Comparison of ENCODE assay signal across 30 cellular contexts in the genomic region with DNA sequence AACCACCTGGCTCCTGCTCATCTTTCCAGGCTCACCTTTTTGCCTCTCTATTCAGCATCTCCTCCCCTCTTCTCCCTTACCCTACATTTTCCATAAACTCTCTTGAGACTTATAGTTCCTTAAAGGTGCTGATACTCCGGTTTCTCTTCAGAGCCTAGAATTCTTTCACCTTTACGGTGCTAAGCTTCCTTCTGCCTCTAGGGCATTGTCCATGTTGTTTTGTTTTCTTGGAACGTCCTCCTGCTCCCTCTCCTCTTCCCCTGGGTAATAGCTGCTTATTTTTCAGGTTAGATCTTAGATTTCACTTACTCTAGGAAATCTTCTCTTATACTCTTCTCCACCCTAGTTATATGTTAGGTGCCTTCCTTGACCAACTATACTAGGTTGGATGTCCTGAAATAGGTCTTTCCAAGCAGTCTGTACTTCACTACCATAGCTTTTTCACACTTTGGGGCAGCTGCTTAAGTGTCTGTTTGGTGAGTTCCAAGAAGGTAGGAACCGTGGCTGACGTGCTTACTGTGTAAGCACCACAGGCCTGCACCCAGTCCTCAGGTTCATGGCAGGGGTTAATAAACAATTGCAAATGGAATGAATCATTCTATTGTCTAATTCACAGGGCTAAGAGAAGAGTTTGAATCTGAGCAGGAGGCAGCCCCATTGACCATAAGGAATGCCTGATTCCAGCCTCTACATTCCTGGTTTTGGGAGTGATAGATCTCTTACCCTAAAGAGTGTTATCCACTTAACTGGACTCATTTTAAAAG.
A peak's percentile ranks its signal among the peaks of the same experiment; 100 is the strongest.
DNase-seq lines count a peak whose midpoint lies in the region; ATAC-seq, FAIRE-seq and TF ChIP-seq lines count a peak whose summit lies in the region.
"Had no signal": no experiment of that assay in that cellular context is flagged by ENCODE, and none has a peak within 500 bp of the region (broad histone marks: within the 10 kb centered on the region; RNA-seq: fewer than 3 reads in every experiment).

No MANE protein-coding gene starts in this region.

- H4K20me1 ChIP-seq in endothelial cell of umbilical vein (replicated peaks; ENCODE audit: control insufficient read depth, extremely low read depth, insufficient read depth, low read length) = no peaks in the 10 kb centered on the region

- H3K36me3 Mint-ChIP-seq in activated naive CD4-positive, alpha-beta T cell treated with anti-CD3 and anti-CD28 coated beads, Interleukin-2, amount 50 U/mL, for 72 hours = no peaks in the 10 kb centered on the region

- no peak overlapping the region for H3K9ac ChIP-seq in endothelial cell of umbilical vein (replicated peaks; ENCODE audit: extremely low read depth, insufficient read depth, low read length)
- H3K9ac ChIP-seq: BLaER1 had no signal

- H3K79me2 ChIP-seq in endothelial cell of umbilical vein (ENCODE audit: control insufficient read depth, insufficient read depth, low read length) = no peaks in the 10 kb centered on the region

- H3K9me1 ChIP-seq in endothelial cell of umbilical vein (replicated peaks; ENCODE audit: control insufficient read depth, extremely low read depth, insufficient read depth, low read length) = no peaks in the 10 kb centered on the region

- intact Hi-C loops in endothelial cell of umbilical vein (cut with micrococcal nuclease) = loop anchor here (1.0 to 5.0 kb wide), 2 partner anchors 8 to 154 kb away; no protein-coding TSS in a partner anchor

- no peak overlapping the region for H2AFZ ChIP-seq in endothelial cell of umbilical vein (ENCODE audit: low read depth, low read length)

- POLR2A ChIA-PET in endothelial cell of umbilical vein (lab: Charles Lee) = no interaction called here

- no peaks in the 10 kb centered on the region for H3K36me3 ChIP-seq in SJSA1
- H3K36me3 ChIP-seq in endothelial cell of umbilical vein (ENCODE audit: control insufficient read depth in 2 of 2, extremely low read depth in 1 of 2, insufficient read depth in 2 of 2, low read length in 2 of 2) = no peaks in the 10 kb centered on the region
- no peaks in the 10 kb centered on the region for H3K36me3 ChIP-seq in kidney epithelial cell (ENCODE audit: control insufficient read depth, insufficient read depth, low read length)
- peaks cover 12% of the 10 kb centered on the region for H3K36me3 ChIP-seq in BE2C
- H3K36me3 ChIP-seq: adrenal gland, cardiac muscle cell, pancreas had no signal

- no peaks in the 10 kb centered on the region for H3K9me3 Mint-ChIP-seq in activated naive CD4-positive, alpha-beta T cell treated with anti-CD3 and anti-CD28 coated beads, Interleukin-2, amount 50 U/mL, for 72 hours
- H3K9me3 Mint-ChIP-seq: activated B cell treated with CpG ODN at 0.5 μM for 24 hours; activated T-cell treated with anti-CD3 and anti-CD28 coated beads, Interleukin-2, amount 50 U/mL, for 72 hours; neural crest cell had no signal

- FAIRE-seq in endothelial cell of umbilical vein (lab: Jason Lieb, UNC) = peak; percentile 59
- FAIRE-seq: endometrium, GM19239, pancreas had no signal

- no peak for TF ChIP-seq POLR2A in endothelial cell of umbilical vein (IDR thresholded peaks at IDR 0.05; ENCODE audit: low read depth, low read length)

- H3K4me3 ChIP-seq in SJSA1 (no peak overlapping the region), endothelial cell of umbilical vein (replicated peaks in 1 of 3; ENCODE audit: insufficient read depth in 1 of 3, low read depth in 1 of 3, low read length in 3 of 3) (no peak overlapping the region), kidney epithelial cell (ENCODE audit: low read depth, low read length) (no peak overlapping the region), BE2C (ENCODE audit: low read depth, low read length) (no peak overlapping the region)
- H3K4me3 ChIP-seq: adrenal gland, BLaER1, cardiac muscle cell, pancreas, smooth muscle cell, upper lobe of left lung had no signal

- no peak for ATAC-seq in activated naive CD4-positive, alpha-beta T cell treated with anti-CD3 and anti-CD28 coated beads, Interleukin-2, amount 50 U/mL, for 72 hours
- ATAC-seq: activated T-cell treated with anti-CD3 and anti-CD28 coated beads, Interleukin-2, amount 50 U/mL, for 72 hours; HCT116; left colon; Panc1; pancreas had no signal

- CTCF ChIA-PET in endothelial cell of umbilical vein (lab: Charles Lee) = interaction anchor here (1.1 to 3.6 kb wide), 4 partner anchors 8 to 59 kb away, joined by 3 to 12 read pairs (median 6); no protein-coding TSS in a partner anchor

- no peak for TF ChIP-seq CTCF in endothelial cell of umbilical vein (IDR thresholded peaks at IDR 0.05; ENCODE audit: extremely low read depth in 1 of 2, insufficient read depth in 1 of 2, low read depth in 1 of 2, low read length in 2 of 2)
- TF ChIP-seq CTCF in kidney epithelial cell (IDR thresholded peaks at IDR 0.05; ENCODE audit: insufficient read depth, low read length, poor library complexity, severe bottlenecking) = peak; percentile 3
- TF ChIP-seq CTCF in BE2C (IDR thresholded peaks at IDR 0.05; ENCODE audit: low read depth, low read length) = no peak
- TF ChIP-seq CTCF in GM20000 (IDR thresholded peaks at IDR 0.05; ENCODE audit: extremely low read depth, missing control alignments) = no peak

- DNase-seq in ELR (ENCODE audit: low read depth) (peak; percentile 37), SJSA1 (ENCODE audit: low read depth in 1 of 2, low spot score in 2 of 2) (peak; percentile 60 to 63), endothelial cell of umbilical vein (ENCODE audit: low read depth, low spot score) (peak; percentile 76), kidney epithelial cell (ENCODE audit: low read depth) (peak; percentile 74), BE2C (no peak), GM20000 (ENCODE audit: low spot score) (no peak)
- no peak for DNase-seq in activated naive CD4-positive, alpha-beta T cell treated with anti-CD3 and anti-CD28 coated beads, Interleukin-2, amount 50 U/mL, for 72 hours (ENCODE audit: low spot score in 2 of 2)
- DNase-seq in activated CD4-positive, alpha-beta T cell treated with anti-CD3 and anti-CD28 coated beads for 48 hours = no peak
- DNase-seq: activated B cell treated with CpG ODN at 0.5 μM for 24 hours; activated CD4-positive, alpha-beta T cell treated with anti-CD3 and anti-CD28 coated beads, Interleukin-2, amount 50 U/mL, for 4 hours; activated naive CD4-positive, alpha-beta T cell treated with Interleukin-2 at 50 U/mL for 16 hours; activated T-cell treated with anti-CD3 and anti-CD28 coated beads, Interleukin-2, amount 50 U/mL, for 72 hours; adrenal gland; DMS153; GF-D8; head of caudate nucleus; left colon; NCI-H1694; NCI-H526 treated with DMSO at 0.1 percent for 48 hours; pancreas; stimulated activated CD4-positive, alpha-beta T cell treated with anti-CD3 and anti-CD28 coated beads, Interleukin-1b, Interleukin-23, amount 100 ng/mL, for 48 hours had no signal

- no peak overlapping the region for H3K4me2 ChIP-seq in endothelial cell of umbilical vein (ENCODE audit: insufficient read depth, low read length)
- H3K4me2 ChIP-seq: BLaER1, smooth muscle cell had no signal

- dilution Hi-C loops in endothelial cell of umbilical vein (cut with MboI; ENCODE audit: extremely low pct_ligation_motif_present, low sequenced_read_pairs) = no loop called here

- no TSS peak for BruUV-seq in endothelial cell of umbilical vein (replicated peaks; lab: Mats Ljungman, UMichigan)

- peak overlapping the region; percentile 32 for H3K27ac ChIP-seq in SJSA1
- H3K27ac ChIP-seq in endothelial cell of umbilical vein (ENCODE audit: insufficient read depth, low read depth, low read length) = peak overlapping the region; percentile 7
- H3K27ac ChIP-seq: adrenal gland, BLaER1, cardiac muscle cell, pancreas, upper lobe of left lung had no signal

- H3K27me3 ChIP-seq in SJSA1 (replicated peaks) = no peaks in the 10 kb centered on the region
- H3K27me3 ChIP-seq in endothelial cell of umbilical vein (ENCODE audit: control insufficient read depth in 2 of 2, insufficient read depth in 2 of 2, low read length in 2 of 2) = no peaks in the 10 kb centered on the region
- H3K27me3 ChIP-seq in kidney epithelial cell (ENCODE audit: control insufficient read depth, insufficient read depth, low read length) = no peaks in the 10 kb centered on the region
- no peaks in the 10 kb centered on the region for H3K27me3 ChIP-seq in BE2C
- H3K27me3 ChIP-seq: adrenal gland, BLaER1, cardiac muscle cell, pancreas, upper lobe of left lung had no signal

- H3K4me1 ChIP-seq in SJSA1 (replicated peaks) = peaks cover 17% of the 10 kb centered on the region
- peaks cover 24% of the 10 kb centered on the region for H3K4me1 ChIP-seq in endothelial cell of umbilical vein (ENCODE audit: control insufficient read depth, extremely low read depth, insufficient read depth, low read length)
- peaks cover 30% of the 10 kb centered on the region for H3K4me1 ChIP-seq in BE2C
- H3K4me1 ChIP-seq: adrenal gland had no signal

- H3K27ac Mint-ChIP-seq in activated naive CD4-positive, alpha-beta T cell treated with anti-CD3 and anti-CD28 coated beads, Interleukin-2, amount 50 U/mL, for 72 hours = no peak overlapping the region
- H3K27ac Mint-ChIP-seq: activated B cell treated with CpG ODN at 0.5 μM for 24 hours; activated T-cell treated with anti-CD3 and anti-CD28 coated beads, Interleukin-2, amount 50 U/mL, for 72 hours had no signal

- H3K9me3 ChIP-seq in SJSA1 (replicated peaks) (no peaks in the 10 kb centered on the region), endothelial cell of umbilical vein (replicated peaks; ENCODE audit: control insufficient read depth, insufficient read depth, low read length) (no peaks in the 10 kb centered on the region), BE2C (no peaks in the 10 kb centered on the region)
- H3K9me3 ChIP-seq: adrenal gland, BLaER1, pancreas, upper lobe of left lung had no signal

TF ChIP-seq in endothelial cell of umbilical vein, 7 proteins besides CTCF, POLR2A, EP300 and RAD21:
- TF ChIP-seq EZH2 (IDR thresholded peaks at IDR 0.05; ENCODE audit: borderline replicate concordance, low read depth, low read length, severe bottlenecking) = no peak
- no peak for TF ChIP-seq MYC (IDR thresholded peaks at IDR 0.05; ENCODE audit: low read depth, low read length)
- TF ChIP-seq GATA2 (IDR thresholded peaks at IDR 0.05; ENCODE audit: insufficient read depth, insufficient read length, low read depth, low read length) = no peak
- TF ChIP-seq FOS (IDR thresholded peaks at IDR 0.05; ENCODE audit: borderline replicate concordance, insufficient read depth, low read length) = peak; percentile 49
- TF ChIP-seq JUN (IDR thresholded peaks at IDR 0.05; ENCODE audit: borderline replicate concordance, insufficient read depth, insufficient read length, low read depth) = peak; percentile 43
- TF ChIP-seq, protein P1, sequence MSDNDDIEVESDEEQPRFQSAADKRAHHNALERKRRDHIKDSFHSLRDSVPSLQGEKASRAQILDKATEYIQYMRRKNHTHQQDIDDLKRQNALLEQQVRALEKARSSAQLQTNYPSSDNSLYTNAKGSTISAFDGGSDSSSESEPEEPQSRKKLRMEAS (IDR thresholded peaks at IDR 0.05; ENCODE audit: insufficient read depth, insufficient read length) = no peak
- no peak for TF ChIP-seq POLR2AphosphoS5 (IDR thresholded peaks at IDR 0.05; ENCODE audit: insufficient read depth, low read depth, low read length)

Comparison
In these comparisons a context has a peak if more than half of its experiments do, and no peak if none do; other contexts are left out.
1. DNase-seq: peak in ELR (single experiment), SJSA1 (2 of 2), endothelial cell of umbilical vein (single experiment) and kidney epithelial cell (single experiment); none in activated naive CD4-positive, alpha-beta T cell treated with anti-CD3 and anti-CD28 coated beads, Interleukin-2, amount 50 U/mL, for 72 hours (0 of 2), activated CD4-positive, alpha-beta T cell treated with anti-CD3 and anti-CD28 coated beads for 48 hours (single experiment), BE2C (single experiment) and GM20000 (single experiment).